Comparison of ENCODE assay signal across 1 cellular context in the genomic region with DNA sequence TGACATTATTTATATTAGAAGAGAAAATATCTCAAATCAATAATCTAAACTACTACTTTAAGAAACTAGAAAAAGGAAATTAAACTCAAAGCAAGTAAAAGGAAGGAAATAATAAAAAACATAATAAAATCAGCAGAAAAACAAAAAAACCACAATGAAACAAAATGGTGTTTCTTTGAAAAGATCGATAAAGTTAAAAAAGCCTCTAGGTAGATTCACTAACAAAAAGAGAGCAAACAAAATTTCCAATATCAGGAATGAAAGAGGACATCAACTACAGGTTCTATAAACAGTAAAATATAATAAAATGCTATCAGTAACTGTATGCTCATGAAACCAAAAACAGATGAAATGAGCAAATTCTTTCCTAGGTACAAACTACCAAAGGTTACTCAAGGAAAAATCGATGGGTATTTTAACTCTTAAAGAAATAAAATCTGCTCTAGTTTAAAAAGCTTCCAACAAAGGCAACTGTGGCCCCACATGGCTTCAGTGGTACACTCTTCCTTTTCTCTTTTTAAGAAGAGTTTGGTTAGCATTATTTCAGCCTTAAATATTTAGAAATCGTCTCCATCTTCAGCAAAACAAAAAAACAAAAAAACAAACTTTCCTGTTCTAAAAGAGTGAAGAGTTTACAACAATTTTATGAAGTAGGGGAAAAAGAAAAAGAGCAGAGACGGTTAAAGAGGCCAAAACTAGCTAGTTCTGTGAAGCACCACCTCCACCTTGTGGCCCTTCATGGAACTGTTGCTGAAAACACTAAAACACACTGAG.
TF ChIP-seq lines count a peak whose summit lies in the region.

No MANE protein-coding gene starts in this region.

TF ChIP-seq in HCT116, 20 proteins besides CTCF, POLR2A, EP300 and RAD21 (continued from another document):
- TF ChIP-seq SRF (IDR thresholded peaks at IDR 0.05; ENCODE audit: low read depth), result no peak
- TF ChIP-seq ELF1 (IDR thresholded peaks at IDR 0.05; ENCODE audit: borderline replicate concordance, low read depth), result no peak
- no peak for TF ChIP-seq TCF7L2 (IDR thresholded peaks at IDR 0.05; ENCODE audit: borderline replicate concordance, extremely low read depth, insufficient read depth, insufficient read length)
- no peak for TF ChIP-seq MAX (IDR thresholded peaks at IDR 0.05)
